ENCODE assay signal across 8 cellular contexts in genomic region chr10:12710594-12711343, GRCh38.
DNase-seq lines count a peak whose midpoint lies in the region; ATAC-seq and TF ChIP-seq lines count a peak whose summit lies in the region.

No MANE protein-coding gene starts in this region.

- H3K4me1 Mint-ChIP-seq in activated CD8-positive, alpha-beta T cell treated with anti-CD3 and anti-CD28 coated beads for 36 hours (ENCODE audit: low read depth): peaks cover 59% of the 10 kb centered on the region

- H3K36me3 Mint-ChIP-seq in activated CD8-positive, alpha-beta T cell treated with anti-CD3 and anti-CD28 coated beads for 36 hours (ENCODE audit: low read depth): no peaks in the 10 kb centered on the region

- TF ChIP-seq CTCF in GM12875 (IDR thresholded peaks at IDR 0.05; ENCODE audit: borderline replicate concordance, insufficient read depth, low read depth, low read length): peak; percentile 92
- peak; percentile 84 for TF ChIP-seq CTCF in activated CD8-positive, alpha-beta T cell treated with anti-CD3 and anti-CD28 coated beads for 36 hours (IDR thresholded peaks at IDR 0.05)

- H3K9me3 ChIP-seq in mesenchymal stem cell (ENCODE audit: control insufficient read depth, low read length): no peaks in the 10 kb centered on the region

- POLR2A ChIA-PET in activated CD8-positive, alpha-beta T cell treated with anti-CD3 and anti-CD28 coated beads for 36 hours (lab: Charles Lee): interaction anchor here (1.1 to 1.2 kb wide), 2 partner anchors 11 to 14 kb away, joined by 3 to 4 read pairs; no protein-coding TSS in a partner anchor

- peak overlapping the region; percentile 33 for H2BK15ac ChIP-seq in mesenchymal stem cell (ENCODE audit: low read depth, poor library complexity, severe bottlenecking)

- WGBS in mesenchymal stem cell: 17% methylated on average over 6 of the region's 9 CpGs

- H2AFZ ChIP-seq in mesenchymal stem cell (ENCODE audit: low read depth, low read length): no peak overlapping the region

- H3K4me1 ChIP-seq in mesenchymal stem cell (ENCODE audit: control insufficient read depth, insufficient read depth, low read depth, low read length): peaks cover 13% of the 10 kb centered on the region

- CTCF ChIA-PET in activated CD8-positive, alpha-beta T cell treated with anti-CD3 and anti-CD28 coated beads for 36 hours (lab: Charles Lee): interaction anchor here (0.6 to 5.6 kb wide), 33 partner anchors 8 to 515 kb away, joined by 3 to 29 read pairs (median 4); partner anchors contain the start of genes CDC123, NUDT5 and OPTN

- no peak overlapping the region for H3K4me3 Mint-ChIP-seq in activated CD8-positive, alpha-beta T cell treated with anti-CD3 and anti-CD28 coated beads for 36 hours

- ATAC-seq in HG03439 (IDR thresholded peaks at IDR 0.05; ENCODE audit: unreplicated experiment) (peak; percentile 78), HG02840 (IDR thresholded peaks at IDR 0.05; ENCODE audit: low FRiP score, unreplicated experiment) (no peak)
- peak; percentile 91 for ATAC-seq in activated CD8-positive, alpha-beta T cell treated with anti-CD3 and anti-CD28 coated beads for 36 hours

- H2BK12ac ChIP-seq in mesenchymal stem cell (ENCODE audit: low read length in 2 of 2): peak overlapping the region in 1 of 2 experiments; percentile 98

- peak overlapping the region; percentile 24 for H2AK5ac ChIP-seq in mesenchymal stem cell (ENCODE audit: low read length, severe bottlenecking)

- intact Hi-C loops in activated CD8-positive, alpha-beta T cell treated with anti-CD3 and anti-CD28 coated beads for 36 hours (cut with micrococcal nuclease): loop anchor here (5.0 to 10.0 kb wide), 2 partner anchors 364 to 448 kb away; no protein-coding TSS in a partner anchor

- H3K9ac ChIP-seq in mesenchymal stem cell (ENCODE audit: low read length): peak overlapping the region; percentile 69

- H4K91ac ChIP-seq in mesenchymal stem cell (ENCODE audit: low read length): peak overlapping the region; percentile 90

- H3K14ac ChIP-seq in mesenchymal stem cell (ENCODE audit: low read length in 2 of 2): no peak overlapping the region

- peak overlapping the region in 1 of 2 experiments; percentile 75 for H3K18ac ChIP-seq in mesenchymal stem cell (ENCODE audit: low read depth in 1 of 2, low read length in 2 of 2)

- no peaks in the 10 kb centered on the region for H3K27me3 Mint-ChIP-seq in activated CD8-positive, alpha-beta T cell treated with anti-CD3 and anti-CD28 coated beads for 36 hours

- H3K27ac Mint-ChIP-seq in activated CD8-positive, alpha-beta T cell treated with anti-CD3 and anti-CD28 coated beads for 36 hours: peak overlapping the region; percentile 84

- no peak overlapping the region for H2BK5ac ChIP-seq in mesenchymal stem cell (ENCODE audit: low read depth, low read length, poor library complexity, severe bottlenecking)

- H2BK120ac ChIP-seq in mesenchymal stem cell (ENCODE audit: low read depth, low read length): peak overlapping the region; percentile 30

- H3K79me1 ChIP-seq in mesenchymal stem cell (replicated peaks; ENCODE audit: low read length, poor library complexity, severe bottlenecking): peaks cover 31% of the 10 kb centered on the region

- H3K27ac ChIP-seq in mesenchymal stem cell (ENCODE audit: low read length, poor library complexity, severe bottlenecking): peak overlapping the region; percentile 44

- H3K23ac ChIP-seq in mesenchymal stem cell (ENCODE audit: low read length in 2 of 2): no peak overlapping the region

- H3K27me3 ChIP-seq in mesenchymal stem cell (ENCODE audit: control insufficient read depth in 1 of 2, insufficient read depth in 1 of 2, low read length in 2 of 2): no peaks in the 10 kb centered on the region

- H3K36me3 ChIP-seq in mesenchymal stem cell (ENCODE audit: control insufficient read depth in 1 of 2, insufficient read depth in 2 of 2, low read depth in 1 of 2, low read length in 2 of 2): peaks cover 0 to 8% of the 10 kb centered on the region in 2 experiments

- no peak overlapping the region for H3K4me2 ChIP-seq in mesenchymal stem cell (ENCODE audit: low read length, poor library complexity, severe bottlenecking)

- peak overlapping the region in 1 of 2 experiments; percentile 42 for H3K4ac ChIP-seq in mesenchymal stem cell (ENCODE audit: low read depth in 1 of 2, low read length in 2 of 2)

- no peak overlapping the region for H3K4me3 ChIP-seq in GM12875 (ENCODE audit: low read depth, low read length)
- no peak overlapping the region for H3K4me3 ChIP-seq in mesenchymal stem cell (ENCODE audit: insufficient read depth in 1 of 2, low read depth in 1 of 2, low read length in 2 of 2)

- no peaks in the 10 kb centered on the region for H3K9me3 Mint-ChIP-seq in activated CD8-positive, alpha-beta T cell treated with anti-CD3 and anti-CD28 coated beads for 36 hours

- DNase-seq in NCI-H82 (lab: John Stamatoyannopoulos, UW): peak; percentile 77
- peak; percentile 90 for DNase-seq in activated CD8-positive, alpha-beta T cell treated with anti-CD3 and anti-CD28 coated beads for 36 hours
- DNase-seq in effector CD4-positive, alpha-beta T cell: peak; percentile 61
- DNase-seq in mesenchymal stem cell: peak; percentile 89
- peak; percentile 56 for DNase-seq in stimulated activated CD8-positive, alpha-beta memory T cell treated with anti-CD3 and anti-CD28 coated beads, Interleukin-15, amount 100 ng/mL, for 24 hours (ENCODE audit: low read depth)

- peak overlapping the region; percentile 62 for H4K8ac ChIP-seq in mesenchymal stem cell (ENCODE audit: low read length)
